8 cellular contexts compared by ENCODE assay signal in the genomic region with DNA sequence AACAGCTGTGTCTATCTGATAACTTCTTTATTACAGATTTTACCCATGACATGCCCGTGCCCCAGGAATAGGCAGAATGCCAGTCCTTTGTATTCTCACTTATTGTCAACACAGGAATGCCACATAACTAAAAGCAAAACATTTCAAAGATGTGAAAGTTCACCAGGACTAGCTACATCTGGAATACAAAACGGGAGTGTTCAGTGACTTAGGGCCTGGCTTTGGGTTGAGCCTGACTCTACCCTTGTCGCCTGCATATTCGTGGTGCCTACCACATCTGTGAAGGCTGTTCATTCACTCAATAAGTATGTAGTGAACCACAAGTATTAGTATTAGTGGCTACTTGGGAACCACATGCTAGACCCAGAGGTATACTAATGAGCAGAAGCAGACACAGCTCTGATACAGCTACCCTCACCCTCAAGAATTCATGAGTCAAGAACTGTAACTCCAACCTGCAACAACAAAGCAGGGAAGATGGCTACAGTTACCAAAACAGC. TPM values are rescaled to one million over a fixed set of nuclear protein-coding genes. Genes with fewer than 3 reads are reported as not detected.
DNase-seq lines count a peak whose midpoint lies in the region; ATAC-seq and TF ChIP-seq lines count a peak whose summit lies in the region.

No MANE protein-coding gene starts in this region.

- H3K4me1 Mint-ChIP-seq in activated naive CD8-positive, alpha-beta T cell treated with anti-CD3 and anti-CD28 coated beads, Interleukin-2, amount 50 U/mL, for 24 hours, result peaks cover 80% of the 10 kb centered on the region
- peaks cover 61 to 83% of the 10 kb centered on the region in 2 donors for H3K4me1 Mint-ChIP-seq in natural killer cell treated with Interleukin-12 subunit alpha and Interleukin-12 subunit beta and Interleukin-15 and Interleukin-18, amount 100 ng/mL, for 72 hours (ENCODE audit: low read depth in 2 of 2)

- H3K36me3 Mint-ChIP-seq in activated naive CD8-positive, alpha-beta T cell treated with anti-CD3 and anti-CD28 coated beads, Interleukin-2, amount 50 U/mL, for 24 hours (ENCODE audit: low read depth), result peaks cover 38% of the 10 kb centered on the region
- H3K36me3 Mint-ChIP-seq in natural killer cell treated with Interleukin-12 subunit alpha and Interleukin-12 subunit beta and Interleukin-15 and Interleukin-18, amount 100 ng/mL, for 72 hours, result peaks cover 45% of the 10 kb centered on the region

- TF ChIP-seq CTCF in omental fat pad (IDR thresholded peaks at IDR 0.05), result no peak

- H3K4me3 Mint-ChIP-seq in activated naive CD8-positive, alpha-beta T cell treated with anti-CD3 and anti-CD28 coated beads, Interleukin-2, amount 50 U/mL, for 24 hours, result peak overlapping the region; percentile 96
- H3K4me3 Mint-ChIP-seq in natural killer cell treated with Interleukin-12 subunit alpha and Interleukin-12 subunit beta and Interleukin-15 and Interleukin-18, amount 100 ng/mL, for 72 hours, result peak overlapping the region; percentile 92

- H3K27ac Mint-ChIP-seq in activated naive CD8-positive, alpha-beta T cell treated with anti-CD3 and anti-CD28 coated beads, Interleukin-2, amount 50 U/mL, for 24 hours, result peak overlapping the region; percentile 96
- H3K27ac Mint-ChIP-seq in natural killer cell treated with Interleukin-12 subunit alpha and Interleukin-12 subunit beta and Interleukin-15 and Interleukin-18, amount 100 ng/mL, for 72 hours, result peak overlapping the region; percentile 90 to 92

- no peaks in the 10 kb centered on the region for H3K9me3 Mint-ChIP-seq in activated naive CD8-positive, alpha-beta T cell treated with anti-CD3 and anti-CD28 coated beads, Interleukin-2, amount 50 U/mL, for 24 hours
- H3K9me3 Mint-ChIP-seq in natural killer cell treated with Interleukin-12 subunit alpha and Interleukin-12 subunit beta and Interleukin-15 and Interleukin-18, amount 100 ng/mL, for 72 hours, result peaks cover 4% of the 10 kb centered on the region

- ATAC-seq in HG03159 (IDR thresholded peaks at IDR 0.05; ENCODE audit: unreplicated experiment) (peak; percentile 61), omental fat pad (ENCODE audit: low FRiP score) (no peak)
- ATAC-seq in activated naive CD8-positive, alpha-beta T cell treated with anti-CD3 and anti-CD28 coated beads, Interleukin-2, amount 50 U/mL, for 24 hours, result peak; percentile 62
- ATAC-seq in natural killer cell treated with Interleukin-12 subunit alpha and Interleukin-12 subunit beta and Interleukin-15 and Interleukin-18, amount 100 ng/mL, for 72 hours, result peak; percentile 59 to 83

- H3K27me3 Mint-ChIP-seq in activated naive CD8-positive, alpha-beta T cell treated with anti-CD3 and anti-CD28 coated beads, Interleukin-2, amount 50 U/mL, for 24 hours, result no peaks in the 10 kb centered on the region
- no peaks in the 10 kb centered on the region for H3K27me3 Mint-ChIP-seq in natural killer cell treated with Interleukin-12 subunit alpha and Interleukin-12 subunit beta and Interleukin-15 and Interleukin-18, amount 100 ng/mL, for 72 hours

- DNase-seq in stimulated activated CD4-positive, alpha-beta T cell treated with anti-CD3 and anti-CD28 coated beads, Interleukin-1b, Interleukin-23, amount 100 ng/mL, for 48 hours, result peak; percentile 51
- no peak for DNase-seq in stimulated activated CD4-positive, alpha-beta T cell treated with anti-CD3 and anti-CD28 coated beads, Interleukin-4, amount 100 ng/mL, for 1 hour
- peak; percentile 20 for DNase-seq in activated naive CD8-positive, alpha-beta T cell treated with anti-CD3 and anti-CD28 coated beads, Interleukin-2, amount 50 U/mL, for 24 hours
- peak; percentile 68 for DNase-seq in natural killer cell treated with Interleukin-12 subunit alpha and Interleukin-12 subunit beta and Interleukin-15 and Interleukin-18, amount 100 ng/mL, for 72 hours (ENCODE audit: low spot score)
- DNase-seq in NCI-H1436 treated with DMSO at 0.1 percent for 48 hours (lab: John Stamatoyannopoulos, UW) (no peak), dedifferentiated amniotic fluid mesenchymal stem cell (ENCODE audit: extremely low spot score) (no peak), omental fat pad (ENCODE audit: low spot score) (no peak)

RNA-seq across cellular contexts. Expression of a gene that starts 2.8 kb away (rescaled TPM):
- total RNA-seq in natural killer cell treated with Interleukin-12 subunit alpha and Interleukin-12 subunit beta and Interleukin-15 and Interleukin-18, amount 100 ng/mL, for 72 hours, result 100 to 1,000 TPM; 111 to 321 TPM
- total RNA-seq in omental fat pad, result 100 to 1,000 TPM in 2 of 4 donors, 10 to 100 TPM in 2; 23.8 to 220 (median 121) TPM

Comparison
In these comparisons a context has a peak if more than half of its experiments do, and no peak if none do; other contexts are left out.
1. DNase-seq: peak in stimulated activated CD4-positive, alpha-beta T cell treated with anti-CD3 and anti-CD28 coated beads, Interleukin-1b, Interleukin-23, amount 100 ng/mL, for 48 hours (single experiment), activated naive CD8-positive, alpha-beta T cell treated with anti-CD3 and anti-CD28 coated beads, Interleukin-2, amount 50 U/mL, for 24 hours (single experiment) and natural killer cell treated with Interleukin-12 subunit alpha and Interleukin-12 subunit beta and Interleukin-15 and Interleukin-18, amount 100 ng/mL, for 72 hours (single experiment); none in stimulated activated CD4-positive, alpha-beta T cell treated with anti-CD3 and anti-CD28 coated beads, Interleukin-4, amount 100 ng/mL, for 1 hour (single experiment), NCI-H1436 treated with DMSO at 0.1 percent for 48 hours (single experiment), dedifferentiated amniotic fluid mesenchymal stem cell (single experiment) and omental fat pad (single experiment).